In the genomic region with DNA sequence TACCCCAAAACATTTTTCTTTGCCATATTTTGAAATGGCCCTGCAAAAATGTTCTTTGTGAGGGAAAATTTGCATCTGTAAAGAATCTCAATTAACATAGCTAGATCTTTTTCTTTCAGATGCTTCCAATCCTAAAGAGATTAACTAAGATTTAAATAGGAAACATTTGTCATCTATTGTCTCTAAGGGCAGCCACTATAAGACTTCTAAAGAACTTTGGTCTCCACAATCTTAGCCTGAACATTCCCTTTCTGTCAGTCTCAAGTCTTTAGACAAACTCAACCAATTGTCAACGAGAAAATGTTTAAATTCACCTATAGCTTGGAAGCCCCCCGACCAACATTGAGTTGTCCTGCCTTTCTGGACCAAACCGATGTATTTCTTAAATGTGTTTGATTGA, we compare ENCODE assay signal across 22 cellular contexts.
"Had no signal": no experiment of that assay in that cellular context is flagged by ENCODE, and none has a peak within 500 bp of the region (broad histone marks: within the 10 kb centered on the region; RNA-seq: fewer than 3 reads in every experiment).

No MANE protein-coding gene starts in this region.

- H3K4me3 ChIP-seq: coronary artery, esophagus muscularis mucosa, gastroesophageal sphincter, spleen, testis, tibial nerve, upper lobe of right lung, vagina had no signal

- H3K4me1 Mint-ChIP-seq: naive B cell; stimulated activated naive B cell treated with anti-CD40 and anti-IgM and Interleukin-4, amounts not matched to agents 10 μg/mL and 1 μg/mL and 100 μg/mL, for 72 hours; stimulated activated naive CD8-positive, alpha-beta T cell treated with anti-CD3 and anti-CD28 coated beads, Interleukin-15, amount 100 ng/mL, for 72 hours had no signal

- H3K27me3 ChIP-seq: esophagus muscularis mucosa, gastroesophageal sphincter, neutrophil, testis, tibial nerve, upper lobe of right lung, vagina had no signal

- H3K36me3 Mint-ChIP-seq: naive B cell; stimulated activated naive B cell treated with anti-CD40 and anti-IgM and Interleukin-4, amounts not matched to agents 10 μg/mL and 1 μg/mL and 100 μg/mL, for 72 hours had no signal

- H3K27ac Mint-ChIP-seq: naive B cell; nephron; stimulated activated naive B cell treated with anti-CD40 and anti-IgM and Interleukin-4, amounts not matched to agents 10 μg/mL and 1 μg/mL and 100 μg/mL, for 72 hours; stimulated activated naive CD8-positive, alpha-beta T cell treated with anti-CD3 and anti-CD28 coated beads, Interleukin-15, amount 100 ng/mL, for 72 hours had no signal

- H3K36me3 ChIP-seq: esophagus muscularis mucosa, gastroesophageal sphincter, neutrophil, spleen, tibial nerve, upper lobe of right lung, vagina had no signal

- ATAC-seq: gastroesophageal sphincter; sciatic nerve; stimulated activated naive B cell treated with anti-CD40 and anti-IgM and Interleukin-4, amounts not matched to agents 10 μg/mL and 1 μg/mL and 100 μg/mL, for 72 hours; stimulated activated naive CD8-positive, alpha-beta T cell treated with anti-CD3 and anti-CD28 coated beads, Interleukin-15, amount 100 ng/mL, for 72 hours; upper lobe of right lung had no signal

- H3K27ac ChIP-seq: coronary artery, epithelial cell of prostate, esophagus muscularis mucosa, gastroesophageal sphincter, neutrophil, spleen, testis, tibial nerve, upper lobe of right lung, vagina had no signal

- H3K4me1 ChIP-seq: esophagus muscularis mucosa, gastroesophageal sphincter, spleen, testis, tibial nerve, upper lobe of right lung, vagina had no signal

- DNase-seq: effector CD4-positive, alpha-beta T cell; glutamatergic neuron; mesendoderm; naive B cell; posterior cingulate gyrus; spleen; stimulated activated CD4-positive, alpha-beta T cell treated with anti-CD3 and anti-CD28 coated beads, Interleukin-15, amount 100 ng/mL, for 24 hours; stimulated activated CD4-positive, alpha-beta T cell treated with anti-CD3 and anti-CD28 coated beads, Interleukin-1b, Interleukin-23, amount 100 ng/mL, for 48 hours; stimulated activated CD4-positive, alpha-beta T cell treated with anti-CD3 and anti-CD28 coated beads, Interleukin-4, amount 100 ng/mL, for 4 hours; stimulated activated naive B cell treated with anti-CD40 and anti-IgM and Interleukin-4, amounts not matched to agents 10 μg/mL and 1 μg/mL and 100 μg/mL, for 72 hours; stimulated activated naive CD8-positive, alpha-beta T cell treated with anti-CD3 and anti-CD28 coated beads, Interleukin-15, amount 100 ng/mL, for 72 hours; testis; upper lobe of right lung had no signal

- H3K4me3 Mint-ChIP-seq: naive B cell; nephron; stimulated activated naive B cell treated with anti-CD40 and anti-IgM and Interleukin-4, amounts not matched to agents 10 μg/mL and 1 μg/mL and 100 μg/mL, for 72 hours; stimulated activated naive CD8-positive, alpha-beta T cell treated with anti-CD3 and anti-CD28 coated beads, Interleukin-15, amount 100 ng/mL, for 72 hours had no signal

- H3K27me3 Mint-ChIP-seq: stimulated activated naive CD8-positive, alpha-beta T cell treated with anti-CD3 and anti-CD28 coated beads, Interleukin-15, amount 100 ng/mL, for 72 hours had no signal

- H3K9me3 ChIP-seq: esophagus muscularis mucosa, neutrophil, spleen, testis, tibial nerve, upper lobe of right lung, vagina had no signal
